20 cellular contexts compared by ENCODE assay signal in the genomic region with DNA sequence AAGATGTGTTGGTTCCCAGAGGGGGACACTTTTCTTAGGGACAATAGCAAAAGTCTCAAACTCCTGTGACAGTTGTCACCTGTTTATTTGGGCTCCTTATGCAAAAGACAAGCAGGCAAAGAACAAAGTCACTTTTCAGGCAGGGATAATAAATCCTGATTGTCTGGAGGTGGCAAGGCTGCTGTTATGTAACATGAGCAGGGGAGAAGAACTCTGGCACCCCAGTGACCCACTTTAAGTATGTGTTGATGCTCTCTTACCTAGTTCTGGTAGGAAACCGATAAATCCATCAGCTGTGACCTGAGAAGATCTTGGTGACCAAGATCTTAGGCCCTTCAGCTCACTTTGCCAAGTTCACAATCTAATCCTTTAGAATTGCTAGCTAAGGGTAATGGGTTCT.
"Had no signal": no experiment of that assay in that cellular context is flagged by ENCODE, and none has a peak within 500 bp of the region (broad histone marks: within the 10 kb centered on the region; RNA-seq: fewer than 3 reads in every experiment).

No MANE protein-coding gene starts in this region.

- DNase-seq: colonic mucosa; cortex of kidney; dermis blood vessel endothelial cell; dorsolateral prefrontal cortex; effector CD4-positive, alpha-beta T cell; effector CD8-positive, alpha-beta T cell; effector memory CD4-positive, alpha-beta T cell; effector memory CD8-positive, alpha-beta T cell; endodermal cell; erythroblast; esophagus squamous epithelium; foreskin fibroblast; foreskin keratinocyte; foreskin melanocyte; gastrocnemius medialis; glutamatergic neuron; heart left ventricle; heart right ventricle had no signal

- ATAC-seq: effector memory CD8-positive, alpha-beta T cell; esophagus mucosa; foreskin keratinocyte; gastrocnemius medialis; gastroesophageal sphincter; heart left ventricle; heart right ventricle had no signal
